ENCODE assay signal across 1 cellular context in the genomic region with DNA sequence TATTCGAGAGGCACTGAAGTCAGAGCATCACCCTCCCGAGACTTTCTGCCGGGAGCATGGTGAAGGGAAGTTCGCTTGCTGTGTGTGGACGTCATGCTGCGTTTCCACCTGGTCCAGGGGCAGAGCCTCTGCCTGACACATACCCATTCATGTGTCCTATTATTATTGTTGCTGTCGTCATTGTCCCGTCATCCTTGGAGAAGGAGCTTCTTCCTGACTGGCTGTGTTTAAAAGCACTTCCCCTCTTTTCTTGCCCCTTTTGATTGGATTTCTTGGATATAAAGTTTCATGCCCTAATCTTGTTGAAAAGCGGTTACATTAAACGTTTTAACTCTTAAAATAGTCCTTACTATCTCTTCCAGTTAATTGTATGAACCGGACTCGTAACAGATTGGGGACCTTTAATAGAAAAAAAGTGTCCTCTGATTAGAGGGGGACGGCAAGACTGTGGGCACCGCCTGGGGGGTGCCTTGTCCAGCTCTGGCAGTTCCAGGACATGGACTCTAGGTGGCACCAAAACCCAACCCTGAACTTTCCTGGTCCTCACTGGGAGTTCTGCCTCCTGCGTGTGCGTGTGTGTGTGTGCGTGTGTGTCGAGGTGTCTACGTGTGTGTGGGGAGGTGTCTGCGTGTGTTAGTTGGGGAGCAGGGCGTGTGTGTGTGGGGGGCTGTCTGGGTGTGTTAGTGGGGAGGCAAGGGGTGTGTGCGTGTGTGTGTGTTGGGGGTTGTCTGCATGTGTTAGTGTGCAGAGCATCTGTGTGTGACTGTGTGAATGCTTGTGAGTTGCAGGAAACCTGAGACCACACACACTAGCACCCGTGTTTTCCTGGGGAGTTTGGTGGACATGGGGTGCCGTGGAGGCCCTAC.
TF ChIP-seq lines count a peak whose summit lies in the region.

No MANE protein-coding gene starts in this region.

TF ChIP-seq in K562, 482 proteins besides CTCF, POLR2A, EP300 and RAD21 (continued from another document and continues in another):
- TF ChIP-seq, protein P1, sequence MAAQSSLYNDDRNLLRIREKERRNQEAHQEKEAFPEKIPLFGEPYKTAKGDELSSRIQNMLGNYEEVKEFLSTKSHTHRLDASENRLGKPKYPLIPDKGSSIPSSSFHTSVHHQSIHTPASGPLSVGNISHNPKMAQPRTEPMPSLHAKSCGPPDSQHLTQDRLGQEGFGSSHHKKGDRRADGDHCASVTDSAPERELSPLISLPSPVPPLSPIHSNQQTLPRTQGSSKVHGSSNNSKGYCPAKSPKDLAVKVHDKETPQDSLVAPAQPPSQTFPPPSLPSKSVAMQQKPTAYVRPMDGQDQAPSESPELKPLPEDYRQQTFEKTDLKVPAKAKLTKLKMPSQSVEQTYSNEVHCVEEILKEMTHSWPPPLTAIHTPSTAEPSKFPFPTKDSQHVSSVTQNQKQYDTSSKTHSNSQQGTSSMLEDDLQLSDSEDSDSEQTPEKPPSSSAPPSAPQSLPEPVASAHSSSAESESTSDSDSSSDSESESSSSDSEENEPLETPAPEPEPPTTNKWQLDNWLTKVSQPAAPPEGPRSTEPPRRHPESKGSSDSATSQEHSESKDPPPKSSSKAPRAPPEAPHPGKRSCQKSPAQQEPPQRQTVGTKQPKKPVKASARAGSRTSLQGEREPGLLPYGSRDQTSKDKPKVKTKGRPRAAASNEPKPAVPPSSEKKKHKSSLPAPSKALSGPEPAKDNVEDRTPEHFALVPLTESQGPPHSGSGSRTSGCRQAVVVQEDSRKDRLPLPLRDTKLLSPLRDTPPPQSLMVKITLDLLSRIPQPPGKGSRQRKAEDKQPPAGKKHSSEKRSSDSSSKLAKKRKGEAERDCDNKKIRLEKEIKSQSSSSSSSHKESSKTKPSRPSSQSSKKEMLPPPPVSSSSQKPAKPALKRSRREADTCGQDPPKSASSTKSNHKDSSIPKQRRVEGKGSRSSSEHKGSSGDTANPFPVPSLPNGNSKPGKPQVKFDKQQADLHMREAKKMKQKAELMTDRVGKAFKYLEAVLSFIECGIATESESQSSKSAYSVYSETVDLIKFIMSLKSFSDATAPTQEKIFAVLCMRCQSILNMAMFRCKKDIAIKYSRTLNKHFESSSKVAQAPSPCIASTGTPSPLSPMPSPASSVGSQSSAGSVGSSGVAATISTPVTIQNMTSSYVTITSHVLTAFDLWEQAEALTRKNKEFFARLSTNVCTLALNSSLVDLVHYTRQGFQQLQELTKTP (IDR thresholded peaks at IDR 0.05; ENCODE audit: low read depth in 1 of 2, partially characterized antibody in 2 of 2), result peak; percentile 26 to 58
- TF ChIP-seq SMC3 (conservative IDR thresholded peaks at IDR 0.05; ENCODE audit: insufficient read depth, low read depth, low read length), result peak; percentile 44; the same call in 1 of the 2 replicates
- TF ChIP-seq ARID1B (IDR thresholded peaks at IDR 0.05), result peak; percentile 50; the same call in 1 of the 2 replicates
- TF ChIP-seq ARNT (IDR thresholded peaks at IDR 0.05), result peak; percentile 78 to 88; a peak in 2 of 4 replicates
- peak; percentile 82 for TF ChIP-seq TOE1 (IDR thresholded peaks at IDR 0.05; ENCODE audit: borderline replicate concordance)
- TF ChIP-seq TOE1 (CRISPR knock-in tag; IDR thresholded peaks at IDR 0.05; ENCODE audit: borderline replicate concordance, low read depth), result no peak
- TF ChIP-seq POLR2G (IDR thresholded peaks at IDR 0.05; ENCODE audit: low read depth, low read length), result 0 out of 2 replicates have a peak, but pooled peaks have one; percentile 28
- peak; percentile 36; the same call in 1 of the 2 replicates for TF ChIP-seq NFIC (IDR thresholded peaks at IDR 0.05)
- TF ChIP-seq ELF4 (CRISPR knock-in tag; IDR thresholded peaks at IDR 0.05), result peak; percentile 86
- TF ChIP-seq THRAP3 (IDR thresholded peaks at IDR 0.05; ENCODE audit: borderline replicate concordance), result peak; percentile 69; the same call in 1 of the 2 replicates
- TF ChIP-seq PHB2 (IDR thresholded peaks at IDR 0.05; ENCODE audit: low read depth), result peak; percentile 68
- TF ChIP-seq, protein P2, sequence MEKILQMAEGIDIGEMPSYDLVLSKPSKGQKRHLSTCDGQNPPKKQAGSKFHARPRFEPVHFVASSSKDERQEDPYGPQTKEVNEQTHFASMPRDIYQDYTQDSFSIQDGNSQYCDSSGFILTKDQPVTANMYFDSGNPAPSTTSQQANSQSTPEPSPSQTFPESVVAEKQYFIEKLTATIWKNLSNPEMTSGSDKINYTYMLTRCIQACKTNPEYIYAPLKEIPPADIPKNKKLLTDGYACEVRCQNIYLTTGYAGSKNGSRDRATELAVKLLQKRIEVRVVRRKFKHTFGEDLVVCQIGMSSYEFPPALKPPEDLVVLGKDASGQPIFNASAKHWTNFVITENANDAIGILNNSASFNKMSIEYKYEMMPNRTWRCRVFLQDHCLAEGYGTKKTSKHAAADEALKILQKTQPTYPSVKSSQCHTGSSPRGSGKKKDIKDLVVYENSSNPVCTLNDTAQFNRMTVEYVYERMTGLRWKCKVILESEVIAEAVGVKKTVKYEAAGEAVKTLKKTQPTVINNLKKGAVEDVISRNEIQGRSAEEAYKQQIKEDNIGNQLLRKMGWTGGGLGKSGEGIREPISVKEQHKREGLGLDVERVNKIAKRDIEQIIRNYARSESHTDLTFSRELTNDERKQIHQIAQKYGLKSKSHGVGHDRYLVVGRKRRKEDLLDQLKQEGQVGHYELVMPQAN (IDR thresholded peaks at IDR 0.05; ENCODE audit: borderline replicate concordance), result peak; percentile 80; the same call in 1 of the 2 replicates
- TF ChIP-seq, protein P3, sequence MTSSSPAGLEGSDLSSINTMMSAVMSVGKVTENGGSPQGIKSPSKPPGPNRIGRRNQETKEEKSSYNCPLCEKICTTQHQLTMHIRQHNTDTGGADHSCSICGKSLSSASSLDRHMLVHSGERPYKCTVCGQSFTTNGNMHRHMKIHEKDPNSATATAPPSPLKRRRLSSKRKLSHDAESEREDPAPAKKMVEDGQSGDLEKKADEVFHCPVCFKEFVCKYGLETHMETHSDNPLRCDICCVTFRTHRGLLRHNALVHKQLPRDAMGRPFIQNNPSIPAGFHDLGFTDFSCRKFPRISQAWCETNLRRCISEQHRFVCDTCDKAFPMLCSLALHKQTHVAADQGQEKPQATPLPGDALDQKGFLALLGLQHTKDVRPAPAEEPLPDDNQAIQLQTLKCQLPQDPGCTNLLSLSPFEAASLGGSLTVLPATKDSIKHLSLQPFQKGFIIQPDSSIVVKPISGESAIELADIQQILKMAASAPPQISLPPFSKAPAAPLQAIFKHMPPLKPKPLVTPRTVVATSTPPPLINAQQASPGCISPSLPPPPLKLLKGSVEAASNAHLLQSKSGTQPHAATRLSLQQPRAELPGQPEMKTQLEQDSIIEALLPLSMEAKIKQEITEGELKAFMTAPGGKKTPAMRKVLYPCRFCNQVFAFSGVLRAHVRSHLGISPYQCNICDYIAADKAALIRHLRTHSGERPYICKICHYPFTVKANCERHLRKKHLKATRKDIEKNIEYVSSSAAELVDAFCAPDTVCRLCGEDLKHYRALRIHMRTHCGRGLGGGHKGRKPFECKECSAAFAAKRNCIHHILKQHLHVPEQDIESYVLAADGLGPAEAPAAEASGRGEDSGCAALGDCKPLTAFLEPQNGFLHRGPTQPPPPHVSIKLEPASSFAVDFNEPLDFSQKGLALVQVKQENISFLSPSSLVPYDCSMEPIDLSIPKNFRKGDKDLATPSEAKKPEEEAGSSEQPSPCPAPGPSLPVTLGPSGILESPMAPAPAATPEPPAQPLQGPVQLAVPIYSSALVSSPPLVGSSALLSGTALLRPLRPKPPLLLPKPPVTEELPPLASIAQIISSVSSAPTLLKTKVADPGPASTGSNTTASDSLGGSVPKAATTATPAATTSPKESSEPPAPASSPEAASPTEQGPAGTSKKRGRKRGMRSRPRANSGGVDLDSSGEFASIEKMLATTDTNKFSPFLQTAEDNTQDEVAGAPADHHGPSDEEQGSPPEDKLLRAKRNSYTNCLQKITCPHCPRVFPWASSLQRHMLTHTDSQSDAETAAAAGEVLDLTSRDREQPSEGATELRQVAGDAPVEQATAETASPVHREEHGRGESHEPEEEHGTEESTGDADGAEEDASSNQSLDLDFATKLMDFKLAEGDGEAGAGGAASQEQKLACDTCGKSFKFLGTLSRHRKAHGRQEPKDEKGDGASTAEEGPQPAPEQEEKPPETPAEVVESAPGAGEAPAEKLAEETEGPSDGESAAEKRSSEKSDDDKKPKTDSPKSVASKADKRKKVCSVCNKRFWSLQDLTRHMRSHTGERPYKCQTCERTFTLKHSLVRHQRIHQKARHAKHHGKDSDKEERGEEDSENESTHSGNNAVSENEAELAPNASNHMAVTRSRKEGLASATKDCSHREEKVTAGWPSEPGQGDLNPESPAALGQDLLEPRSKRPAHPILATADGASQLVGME (CRISPR knock-in tag; IDR thresholded peaks at IDR 0.05), result no peak
- TF ChIP-seq ZNF146 (CRISPR knock-in tag; IDR thresholded peaks at IDR 0.05; ENCODE audit: unreplicated experiment), result no peak
- no peak for TF ChIP-seq SUPT5H (IDR thresholded peaks at IDR 0.05)
- TF ChIP-seq KHSRP (IDR thresholded peaks at IDR 0.05), result 0 out of 2 replicates have a peak, but pooled peaks have one; percentile 47
- TF ChIP-seq ZC3H8 (IDR thresholded peaks at IDR 0.05), result peak; percentile 85; the same call in 1 of the 2 replicates
- peak; percentile 41 to 52; a peak in 3 of 4 replicates for TF ChIP-seq NRF1 (conservative IDR thresholded peaks at IDR 0.05 in 1 of 2, IDR thresholded peaks at IDR 0.05 in 1 of 2)
- TF ChIP-seq, protein P4, sequence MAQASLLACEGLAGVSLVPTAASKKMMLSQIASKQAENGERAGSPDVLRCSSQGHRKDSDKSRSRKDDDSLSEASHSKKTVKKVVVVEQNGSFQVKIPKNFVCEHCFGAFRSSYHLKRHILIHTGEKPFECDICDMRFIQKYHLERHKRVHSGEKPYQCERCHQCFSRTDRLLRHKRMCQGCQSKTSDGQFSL (CRISPR knock-in tag; IDR thresholded peaks at IDR 0.05), result peak; percentile 96
- TF ChIP-seq, protein P4 (tag; IDR thresholded peaks at IDR 0.05), result peak in 1 of 2 experiments; percentile 81; a peak in 2 of 4 replicates
- TF ChIP-seq ZNF408 (CRISPR knock-in tag; IDR thresholded peaks at IDR 0.05; ENCODE audit: low read depth), result no peak
- TF ChIP-seq, protein P5, sequence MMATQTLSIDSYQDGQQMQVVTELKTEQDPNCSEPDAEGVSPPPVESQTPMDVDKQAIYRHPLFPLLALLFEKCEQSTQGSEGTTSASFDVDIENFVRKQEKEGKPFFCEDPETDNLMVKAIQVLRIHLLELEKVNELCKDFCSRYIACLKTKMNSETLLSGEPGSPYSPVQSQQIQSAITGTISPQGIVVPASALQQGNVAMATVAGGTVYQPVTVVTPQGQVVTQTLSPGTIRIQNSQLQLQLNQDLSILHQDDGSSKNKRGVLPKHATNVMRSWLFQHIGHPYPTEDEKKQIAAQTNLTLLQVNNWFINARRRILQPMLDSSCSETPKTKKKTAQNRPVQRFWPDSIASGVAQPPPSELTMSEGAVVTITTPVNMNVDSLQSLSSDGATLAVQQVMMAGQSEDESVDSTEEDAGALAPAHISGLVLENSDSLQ (IDR thresholded peaks at IDR 0.05), result 0 out of 2 replicates have a peak, but pooled peaks have one; percentile 14
- TF ChIP-seq MTA2 (IDR thresholded peaks at IDR 0.05; ENCODE audit: low read depth), result 0 out of 2 replicates have a peak, but pooled peaks have one; percentile 44
- peak; percentile 27; the same call in 1 of the 2 replicates for TF ChIP-seq TAL1 (IDR thresholded peaks at IDR 0.05)
- no peak for TF ChIP-seq NR0B1 (IDR thresholded peaks at IDR 0.05; ENCODE audit: partially characterized antibody)
- no peak for TF ChIP-seq SNIP1 (IDR thresholded peaks at IDR 0.05; ENCODE audit: low read depth)
- TF ChIP-seq, protein P6, sequence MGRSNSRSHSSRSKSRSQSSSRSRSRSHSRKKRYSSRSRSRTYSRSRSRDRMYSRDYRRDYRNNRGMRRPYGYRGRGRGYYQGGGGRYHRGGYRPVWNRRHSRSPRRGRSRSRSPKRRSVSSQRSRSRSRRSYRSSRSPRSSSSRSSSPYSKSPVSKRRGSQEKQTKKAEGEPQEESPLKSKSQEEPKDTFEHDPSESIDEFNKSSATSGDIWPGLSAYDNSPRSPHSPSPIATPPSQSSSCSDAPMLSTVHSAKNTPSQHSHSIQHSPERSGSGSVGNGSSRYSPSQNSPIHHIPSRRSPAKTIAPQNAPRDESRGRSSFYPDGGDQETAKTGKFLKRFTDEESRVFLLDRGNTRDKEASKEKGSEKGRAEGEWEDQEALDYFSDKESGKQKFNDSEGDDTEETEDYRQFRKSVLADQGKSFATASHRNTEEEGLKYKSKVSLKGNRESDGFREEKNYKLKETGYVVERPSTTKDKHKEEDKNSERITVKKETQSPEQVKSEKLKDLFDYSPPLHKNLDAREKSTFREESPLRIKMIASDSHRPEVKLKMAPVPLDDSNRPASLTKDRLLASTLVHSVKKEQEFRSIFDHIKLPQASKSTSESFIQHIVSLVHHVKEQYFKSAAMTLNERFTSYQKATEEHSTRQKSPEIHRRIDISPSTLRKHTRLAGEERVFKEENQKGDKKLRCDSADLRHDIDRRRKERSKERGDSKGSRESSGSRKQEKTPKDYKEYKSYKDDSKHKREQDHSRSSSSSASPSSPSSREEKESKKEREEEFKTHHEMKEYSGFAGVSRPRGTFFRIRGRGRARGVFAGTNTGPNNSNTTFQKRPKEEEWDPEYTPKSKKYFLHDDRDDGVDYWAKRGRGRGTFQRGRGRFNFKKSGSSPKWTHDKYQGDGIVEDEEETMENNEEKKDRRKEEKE (IDR thresholded peaks at IDR 0.05; ENCODE audit: borderline replicate concordance in 1 of 2, control insufficient read depth in 1 of 2, low read depth in 2 of 2, low read length in 1 of 2), result 0 out of 4 replicates have a peak, but pooled peaks of 1 of the 2 experiments have one; percentile 61
- peak; percentile 66; the same call in 1 of the 2 replicates for TF ChIP-seq MIER1 (IDR thresholded peaks at IDR 0.05; ENCODE audit: low read depth)
- no peak for TF ChIP-seq DDX20 (tag; IDR thresholded peaks at IDR 0.05; ENCODE audit: low read depth)
- TF ChIP-seq GABPB2 (CRISPR knock-in tag; conservative IDR thresholded peaks at IDR 0.05), result no peak
- TF ChIP-seq, protein P7, sequence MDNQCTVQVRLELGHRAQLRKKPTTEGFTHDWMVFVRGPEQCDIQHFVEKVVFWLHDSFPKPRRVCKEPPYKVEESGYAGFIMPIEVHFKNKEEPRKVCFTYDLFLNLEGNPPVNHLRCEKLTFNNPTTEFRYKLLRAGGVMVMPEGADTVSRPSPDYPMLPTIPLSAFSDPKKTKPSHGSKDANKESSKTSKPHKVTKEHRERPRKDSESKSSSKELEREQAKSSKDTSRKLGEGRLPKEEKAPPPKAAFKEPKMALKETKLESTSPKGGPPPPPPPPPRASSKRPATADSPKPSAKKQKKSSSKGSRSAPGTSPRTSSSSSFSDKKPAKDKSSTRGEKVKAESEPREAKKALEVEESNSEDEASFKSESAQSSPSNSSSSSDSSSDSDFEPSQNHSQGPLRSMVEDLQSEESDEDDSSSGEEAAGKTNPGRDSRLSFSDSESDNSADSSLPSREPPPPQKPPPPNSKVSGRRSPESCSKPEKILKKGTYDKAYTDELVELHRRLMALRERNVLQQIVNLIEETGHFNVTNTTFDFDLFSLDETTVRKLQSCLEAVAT (IDR thresholded peaks at IDR 0.05), result peak; percentile 89 to 94
- no peak for TF ChIP-seq ZNF644 (tag; IDR thresholded peaks at IDR 0.05; ENCODE audit: low read depth)
